1 cellular context compared by ENCODE assay signal in genomic region chr17:65742433-65743312, GRCh38.
TF ChIP-seq lines count a peak whose summit lies in the region.

No MANE protein-coding gene starts in this region.

TF ChIP-seq in SK-N-SH, 30 proteins besides CTCF, POLR2A, EP300 and RAD21 (continued from another document):
- TF ChIP-seq ZBTB33 (IDR thresholded peaks at IDR 0.05; ENCODE audit: borderline replicate concordance, low read depth), result peak; percentile 22; the same call in 1 of the 2 replicates
- TF ChIP-seq JUND (IDR thresholded peaks at IDR 0.05), result peak; percentile 96
- TF ChIP-seq FOXM1 (IDR thresholded peaks at IDR 0.05; ENCODE audit: low read depth), result peak; percentile 82; the same call in 1 of the 2 replicates
- TF ChIP-seq, protein P1, sequence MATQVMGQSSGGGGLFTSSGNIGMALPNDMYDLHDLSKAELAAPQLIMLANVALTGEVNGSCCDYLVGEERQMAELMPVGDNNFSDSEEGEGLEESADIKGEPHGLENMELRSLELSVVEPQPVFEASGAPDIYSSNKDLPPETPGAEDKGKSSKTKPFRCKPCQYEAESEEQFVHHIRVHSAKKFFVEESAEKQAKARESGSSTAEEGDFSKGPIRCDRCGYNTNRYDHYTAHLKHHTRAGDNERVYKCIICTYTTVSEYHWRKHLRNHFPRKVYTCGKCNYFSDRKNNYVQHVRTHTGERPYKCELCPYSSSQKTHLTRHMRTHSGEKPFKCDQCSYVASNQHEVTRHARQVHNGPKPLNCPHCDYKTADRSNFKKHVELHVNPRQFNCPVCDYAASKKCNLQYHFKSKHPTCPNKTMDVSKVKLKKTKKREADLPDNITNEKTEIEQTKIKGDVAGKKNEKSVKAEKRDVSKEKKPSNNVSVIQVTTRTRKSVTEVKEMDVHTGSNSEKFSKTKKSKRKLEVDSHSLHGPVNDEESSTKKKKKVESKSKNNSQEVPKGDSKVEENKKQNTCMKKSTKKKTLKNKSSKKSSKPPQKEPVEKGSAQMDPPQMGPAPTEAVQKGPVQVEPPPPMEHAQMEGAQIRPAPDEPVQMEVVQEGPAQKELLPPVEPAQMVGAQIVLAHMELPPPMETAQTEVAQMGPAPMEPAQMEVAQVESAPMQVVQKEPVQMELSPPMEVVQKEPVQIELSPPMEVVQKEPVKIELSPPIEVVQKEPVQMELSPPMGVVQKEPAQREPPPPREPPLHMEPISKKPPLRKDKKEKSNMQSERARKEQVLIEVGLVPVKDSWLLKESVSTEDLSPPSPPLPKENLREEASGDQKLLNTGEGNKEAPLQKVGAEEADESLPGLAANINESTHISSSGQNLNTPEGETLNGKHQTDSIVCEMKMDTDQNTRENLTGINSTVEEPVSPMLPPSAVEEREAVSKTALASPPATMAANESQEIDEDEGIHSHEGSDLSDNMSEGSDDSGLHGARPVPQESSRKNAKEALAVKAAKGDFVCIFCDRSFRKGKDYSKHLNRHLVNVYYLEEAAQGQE (IDR thresholded peaks at IDR 0.05; ENCODE audit: low read depth, low read length), result no peak
- TF ChIP-seq FOSL2 (IDR thresholded peaks at IDR 0.05; ENCODE audit: borderline replicate concordance, low read depth), result peak; percentile 96
- TF ChIP-seq GABPA (IDR thresholded peaks at IDR 0.05; ENCODE audit: low read depth), result no peak
- TF ChIP-seq MEF2A (IDR thresholded peaks at IDR 0.05; ENCODE audit: borderline replicate concordance, low read depth), result peak; percentile 64
- TF ChIP-seq RCOR1 (IDR thresholded peaks at IDR 0.05; ENCODE audit: low read length), result no peak
- TF ChIP-seq RFX5 (IDR thresholded peaks at IDR 0.05; ENCODE audit: low read length), result no peak
- peak; percentile 98 for TF ChIP-seq NFIC (IDR thresholded peaks at IDR 0.05; ENCODE audit: borderline replicate concordance)
- no peak for TF ChIP-seq GATA2 (CRISPR knock-in tag; IDR thresholded peaks at IDR 0.05)
- no peak for TF ChIP-seq MXI1 (IDR thresholded peaks at IDR 0.05; ENCODE audit: low read depth, low read length)
- TF ChIP-seq ELF1 (IDR thresholded peaks at IDR 0.05), result no peak
- TF ChIP-seq, protein P2, sequence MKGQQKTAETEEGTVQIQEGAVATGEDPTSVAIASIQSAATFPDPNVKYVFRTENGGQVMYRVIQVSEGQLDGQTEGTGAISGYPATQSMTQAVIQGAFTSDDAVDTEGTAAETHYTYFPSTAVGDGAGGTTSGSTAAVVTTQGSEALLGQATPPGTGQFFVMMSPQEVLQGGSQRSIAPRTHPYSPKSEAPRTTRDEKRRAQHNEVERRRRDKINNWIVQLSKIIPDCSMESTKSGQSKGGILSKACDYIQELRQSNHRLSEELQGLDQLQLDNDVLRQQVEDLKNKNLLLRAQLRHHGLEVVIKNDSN (IDR thresholded peaks at IDR 0.05; ENCODE audit: borderline replicate concordance, low read depth), result no peak
- TF ChIP-seq POLR2AphosphoS5 (IDR thresholded peaks at IDR 0.05; ENCODE audit: low read depth, low read length), result peak; percentile 83
- TF ChIP-seq SIN3A (IDR thresholded peaks at IDR 0.05; ENCODE audit: borderline replicate concordance, low read depth, low read length), result no peak
- TF ChIP-seq TEAD4 (IDR thresholded peaks at IDR 0.05; ENCODE audit: borderline replicate concordance, insufficient read depth), result peak; percentile 98
- TF ChIP-seq, protein P3, sequence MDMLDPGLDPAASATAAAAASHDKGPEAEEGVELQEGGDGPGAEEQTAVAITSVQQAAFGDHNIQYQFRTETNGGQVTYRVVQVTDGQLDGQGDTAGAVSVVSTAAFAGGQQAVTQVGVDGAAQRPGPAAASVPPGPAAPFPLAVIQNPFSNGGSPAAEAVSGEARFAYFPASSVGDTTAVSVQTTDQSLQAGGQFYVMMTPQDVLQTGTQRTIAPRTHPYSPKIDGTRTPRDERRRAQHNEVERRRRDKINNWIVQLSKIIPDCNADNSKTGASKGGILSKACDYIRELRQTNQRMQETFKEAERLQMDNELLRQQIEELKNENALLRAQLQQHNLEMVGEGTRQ (IDR thresholded peaks at IDR 0.05; ENCODE audit: borderline replicate concordance, low read depth, low read length), result no peak
- TF ChIP-seq YY1 (IDR thresholded peaks at IDR 0.05; ENCODE audit: low read depth), result peak; percentile 41; the same call in 1 of the 2 replicates
- TF ChIP-seq SMC3 (IDR thresholded peaks at IDR 0.05; ENCODE audit: low read depth, low read length), result peak; percentile 14; the same call in 1 of the 2 replicates
- no peak for TF ChIP-seq TAF1 (IDR thresholded peaks at IDR 0.05; ENCODE audit: borderline replicate concordance, low read depth, low read length)
- TF ChIP-seq FOXJ3 (CRISPR knock-in tag; IDR thresholded peaks at IDR 0.05), result no peak
- peak; percentile 46; the same call in 1 of the 2 replicates for TF ChIP-seq RXRA (IDR thresholded peaks at IDR 0.05; ENCODE audit: borderline replicate concordance, low read depth)
